Comparison of ENCODE assay signal across 1 cellular context in the genomic region with DNA sequence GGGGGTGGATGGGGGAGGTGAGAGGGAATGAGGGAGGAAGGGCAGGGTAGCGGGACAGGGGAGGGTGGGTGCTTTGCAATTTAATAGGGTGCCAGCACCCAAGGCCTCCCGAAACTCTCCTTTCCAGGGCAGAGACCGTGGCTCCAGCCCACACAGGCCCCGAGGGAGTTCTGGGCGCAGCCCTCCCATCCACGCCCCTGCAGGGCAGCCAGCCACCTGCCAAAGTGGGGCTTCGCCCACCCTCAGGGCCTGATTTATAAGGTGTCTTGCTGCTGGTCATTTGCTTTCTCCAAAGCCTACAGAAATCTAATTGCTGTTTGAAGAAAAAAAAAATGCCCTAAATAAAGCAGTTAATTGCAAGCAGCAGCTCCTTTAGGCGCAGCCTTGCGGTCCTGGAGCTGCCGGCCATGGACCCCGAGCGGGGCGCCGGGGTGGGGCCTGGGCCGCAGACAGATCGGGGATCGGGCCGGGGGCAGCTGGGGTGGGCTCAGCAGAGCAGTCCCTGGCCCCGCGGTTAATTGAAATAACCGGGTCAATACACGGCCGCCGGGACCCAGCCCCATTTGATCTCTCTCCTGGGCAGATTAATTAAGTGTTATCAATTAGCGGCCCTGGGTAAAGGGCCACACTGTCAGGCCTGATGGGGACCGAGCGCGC.
TF ChIP-seq lines count a peak whose summit lies in the region.

No MANE protein-coding gene starts in this region.

TF ChIP-seq in HCT116, 20 proteins besides CTCF, POLR2A, EP300 and RAD21 (continued from another document):
- TF ChIP-seq, protein P1, sequence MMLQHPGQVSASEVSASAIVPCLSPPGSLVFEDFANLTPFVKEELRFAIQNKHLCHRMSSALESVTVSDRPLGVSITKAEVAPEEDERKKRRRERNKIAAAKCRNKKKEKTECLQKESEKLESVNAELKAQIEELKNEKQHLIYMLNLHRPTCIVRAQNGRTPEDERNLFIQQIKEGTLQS (IDR thresholded peaks at IDR 0.05), result no peak
- TF ChIP-seq SP1 (IDR thresholded peaks at IDR 0.05; ENCODE audit: low read depth) (no peak), FOSL1 (IDR thresholded peaks at IDR 0.05; ENCODE audit: low read depth) (no peak)
